ENCODE assay signal across 10 cellular contexts in the genomic region with DNA sequence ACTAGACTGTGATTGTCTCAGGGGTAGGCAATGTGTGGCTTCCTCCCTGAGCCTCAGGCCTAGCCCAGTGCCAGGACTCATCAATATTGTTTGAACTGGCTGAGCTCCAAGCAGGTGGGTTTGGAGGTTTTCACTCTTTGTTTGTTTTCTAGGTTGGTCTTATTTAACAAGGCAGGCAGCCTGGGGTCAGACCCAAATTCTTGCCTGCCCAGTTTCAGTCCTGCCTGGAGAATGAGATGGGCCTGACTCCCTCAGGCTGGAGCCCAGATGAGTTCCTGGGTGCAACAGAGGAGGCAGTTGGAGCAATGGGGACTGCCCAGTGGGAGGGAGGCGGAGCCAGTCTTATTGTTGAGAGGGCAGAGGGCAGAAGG. TPM values are rescaled to one million over a fixed set of nuclear protein-coding genes. Genes with fewer than 3 reads are reported as not detected.
DNase-seq lines count a peak whose midpoint lies in the region; ATAC-seq, FAIRE-seq and TF ChIP-seq lines count a peak whose summit lies in the region.
"Had no signal": no experiment of that assay in that cellular context is flagged by ENCODE, and none has a peak within 500 bp of the region (broad histone marks: within the 10 kb centered on the region; RNA-seq: fewer than 3 reads in every experiment).

No MANE protein-coding gene starts in this region.

- H3K4me3 ChIP-seq in HUES6 (ENCODE audit: low read depth, low read length) (no peak overlapping the region), epithelial cell of esophagus (ENCODE audit: low read length) (no peak overlapping the region), small intestine (ENCODE audit: low read depth in 1 of 2, low read length in 2 of 2) (no peak overlapping the region), foreskin fibroblast (ENCODE audit: low read depth in 1 of 2, low read length in 2 of 2) (no peak overlapping the region), uterus (no peak overlapping the region)

- H3K36me3 ChIP-seq in HUES6 (ENCODE audit: control insufficient read depth, insufficient read depth, low read length) (no peaks in the 10 kb centered on the region), small intestine (ENCODE audit: control insufficient read depth in 2 of 2, insufficient read depth in 2 of 2, low read length in 2 of 2) (no peaks in the 10 kb centered on the region), uterus (no peaks in the 10 kb centered on the region)

- WGBS in small intestine, 3 donors = 13 to 67% (median 29%) methylated on average over 1 of the region's 1 CpG

- peak; percentile 57 for DNase-seq in NCI-H510A treated with DMSO at 0.1 percent for 48 hours (lab: John Stamatoyannopoulos, UW)
- peak; percentile 18 for DNase-seq in epithelial cell of esophagus (ENCODE audit: low read depth)
- DNase-seq in small intestine = peak; percentile 80
- DNase-seq in foreskin fibroblast = no peak
- no peak for DNase-seq in HUDEP-2 (lab: John Stamatoyannopoulos, UW; ENCODE audit: unreplicated experiment in 76 of 76)
- no peak for DNase-seq in uterus
- DNase-seq: activated CD4-positive, alpha-beta T cell treated with anti-CD3 and anti-CD28 coated beads for 4 hours; amniotic stem cell had no signal

- no peak for FAIRE-seq in small intestine (lab: Jason Lieb, UNC)

- H3K27ac ChIP-seq in HUES6 (ENCODE audit: low read depth, low read length) (no peak overlapping the region), small intestine (ENCODE audit: low read depth in 1 of 2, low read length in 1 of 2) (peak overlapping the region; percentile 24 to 84), uterus (no peak overlapping the region)

- intact Hi-C loops in uterus (cut with DNase I; ENCODE audit: low total_unique reads) = no loop called here

- no peak for ATAC-seq in HG03139 (IDR thresholded peaks at IDR 0.05; ENCODE audit: unreplicated experiment)

- TF ChIP-seq CTCF in epithelial cell of esophagus (IDR thresholded peaks at IDR 0.05; ENCODE audit: insufficient read depth, low read depth, low read length, missing control alignments) (no peak), foreskin fibroblast (IDR thresholded peaks at IDR 0.05; ENCODE audit: low read depth, low read length) (no peak), uterus (IDR thresholded peaks at IDR 0.05) (no peak)

- H3K27me3 ChIP-seq in HUES6 (ENCODE audit: control insufficient read depth, insufficient read depth, low read length) (no peaks in the 10 kb centered on the region), small intestine (ENCODE audit: control insufficient read depth in 2 of 2, insufficient read depth in 2 of 2, low read length in 2 of 2) (no peaks in the 10 kb centered on the region), uterus (no peaks in the 10 kb centered on the region)

- H3K4me1 ChIP-seq in HUES6 (ENCODE audit: control insufficient read depth, insufficient read depth, low read length) = peaks cover 51% of the 10 kb centered on the region
- H3K4me1 ChIP-seq in small intestine (ENCODE audit: control insufficient read depth in 2 of 2, insufficient read depth in 1 of 2, low read depth in 1 of 2, low read length in 1 of 2) = peaks cover 10 to 12% of the 10 kb centered on the region in 2 donors
- H3K4me1 ChIP-seq in uterus = no peaks in the 10 kb centered on the region

- no peak for TF ChIP-seq POLR2A in uterus (IDR thresholded peaks at IDR 0.05)

- H3K9me3 ChIP-seq in HUES6 (ENCODE audit: control insufficient read depth, insufficient read depth, low read depth, low read length) (peaks cover 7% of the 10 kb centered on the region; the same call in 1 of the 2 replicates), small intestine (ENCODE audit: control insufficient read depth, low read depth) (no peaks in the 10 kb centered on the region), uterus (no peaks in the 10 kb centered on the region)

- H3K9ac ChIP-seq in HUES6 (ENCODE audit: low read length) = peak overlapping the region; percentile 6

RNA-seq across cellular contexts. Expression of gene TP53I11, which starts 28.3 kb away (rescaled TPM):
- 100 to 1,000 TPM in 1 of 3 donors, 10 to 100 TPM in 1, 1 to 10 TPM in 1; 6.8 to 105 (median 11.2) TPM for polyA plus RNA-seq in small intestine
- total RNA-seq in uterus = 10 to 100 TPM in 3 of 4 donors, 1 to 10 TPM in 1; 3.8 to 53.9 (median 17.5) TPM

Comparison
In these comparisons a context has a peak if more than half of its experiments do, and no peak if none do; other contexts are left out.
1. H3K27ac ChIP-seq: peak in small intestine (2 of 2); none in HUES6 (single experiment) and uterus (0 of 2).
2. DNase-seq: peak in NCI-H510A treated with DMSO at 0.1 percent for 48 hours (single experiment), epithelial cell of esophagus (single experiment) and small intestine (single experiment); none in foreskin fibroblast (0 of 2), HUDEP-2 (0 of 76) and uterus (0 of 2).